Comparison of ENCODE assay signal across 22 cellular contexts in genomic region chr2:9742601-9743000, GRCh38.
"Had no signal": no experiment of that assay in that cellular context is flagged by ENCODE, and none has a peak within 500 bp of the region (broad histone marks: within the 10 kb centered on the region; RNA-seq: fewer than 3 reads in every experiment).

No MANE protein-coding gene starts in this region.

- H3K27ac Mint-ChIP-seq: dendritic cell treated with granulocyte-macrophage colony-stimulating factor and Interleukin-4, amounts not matched to agents 40 ng/mL and 50 ng/mL, for 4 days; endodermal cell had no signal

- H3K27me3 Mint-ChIP-seq: effector memory CD8-positive, alpha-beta T cell had no signal

- DNase-seq: colonic mucosa; cortex of kidney; dermis blood vessel endothelial cell; dorsolateral prefrontal cortex; effector CD4-positive, alpha-beta T cell; effector CD8-positive, alpha-beta T cell; effector memory CD4-positive, alpha-beta T cell; effector memory CD8-positive, alpha-beta T cell; endodermal cell; erythroblast; esophagus squamous epithelium; foreskin fibroblast; foreskin keratinocyte; foreskin melanocyte; gastrocnemius medialis; glutamatergic neuron; head of caudate nucleus; heart left ventricle; heart right ventricle had no signal

- ATAC-seq: effector memory CD8-positive, alpha-beta T cell; esophagus mucosa; foreskin keratinocyte; gastrocnemius medialis; gastroesophageal sphincter; heart left ventricle; heart right ventricle had no signal

- H3K4me3 Mint-ChIP-seq: dendritic cell treated with granulocyte-macrophage colony-stimulating factor and Interleukin-4, amounts not matched to agents 40 ng/mL and 50 ng/mL, for 4 days; effector memory CD8-positive, alpha-beta T cell; endodermal cell had no signal

- H3K9me3 Mint-ChIP-seq: dendritic cell treated with granulocyte-macrophage colony-stimulating factor and Interleukin-4, amounts not matched to agents 40 ng/mL and 50 ng/mL, for 4 days; effector memory CD8-positive, alpha-beta T cell had no signal
